Comparison of ENCODE assay signal across 1 cellular context in the genomic region with DNA sequence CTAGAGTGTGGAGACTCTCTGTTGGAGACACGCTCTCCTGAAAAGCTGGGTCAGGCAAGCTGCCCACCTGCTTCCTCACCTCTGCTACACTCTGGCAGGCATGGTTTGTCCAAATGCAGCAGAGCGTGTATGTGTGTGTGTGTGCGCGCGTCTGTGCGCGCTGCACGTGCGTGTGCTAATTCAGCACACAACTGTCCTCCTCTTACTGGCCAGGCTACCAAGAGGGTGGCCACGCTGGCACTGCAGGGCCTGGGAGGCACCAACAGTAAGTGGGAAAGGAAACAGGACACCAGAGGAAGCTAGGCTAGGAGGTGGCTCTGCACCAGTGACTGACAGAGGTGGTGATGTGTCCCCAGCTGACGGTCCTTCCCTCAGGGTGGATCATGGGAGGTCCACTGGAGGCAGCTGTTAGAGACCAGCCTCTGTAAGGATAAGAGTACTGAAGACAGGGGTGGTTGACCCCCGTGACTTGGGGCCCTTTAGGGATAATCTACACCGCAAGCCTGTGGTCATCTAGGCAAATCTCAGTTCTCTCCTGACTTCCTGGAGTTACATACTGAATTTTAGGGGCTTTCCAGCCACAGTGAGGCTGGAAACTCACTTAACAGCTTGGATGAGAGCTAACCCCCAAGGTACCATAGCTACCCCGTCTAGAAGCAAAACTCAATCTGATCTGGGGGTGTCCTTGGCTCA.
TF ChIP-seq lines count a peak whose summit lies in the region.

No MANE protein-coding gene starts in this region.

TF ChIP-seq in GM12878, 131 proteins besides CTCF, POLR2A, EP300 and RAD21 (continues in another document):
- TF ChIP-seq, protein P1, sequence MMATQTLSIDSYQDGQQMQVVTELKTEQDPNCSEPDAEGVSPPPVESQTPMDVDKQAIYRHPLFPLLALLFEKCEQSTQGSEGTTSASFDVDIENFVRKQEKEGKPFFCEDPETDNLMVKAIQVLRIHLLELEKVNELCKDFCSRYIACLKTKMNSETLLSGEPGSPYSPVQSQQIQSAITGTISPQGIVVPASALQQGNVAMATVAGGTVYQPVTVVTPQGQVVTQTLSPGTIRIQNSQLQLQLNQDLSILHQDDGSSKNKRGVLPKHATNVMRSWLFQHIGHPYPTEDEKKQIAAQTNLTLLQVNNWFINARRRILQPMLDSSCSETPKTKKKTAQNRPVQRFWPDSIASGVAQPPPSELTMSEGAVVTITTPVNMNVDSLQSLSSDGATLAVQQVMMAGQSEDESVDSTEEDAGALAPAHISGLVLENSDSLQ (IDR thresholded peaks at IDR 0.05): peak; percentile 83
- TF ChIP-seq POU2F2 (IDR thresholded peaks at IDR 0.05; ENCODE audit: borderline replicate concordance, low read depth, low read length): peak; percentile 83; the same call in 1 of the 3 replicates
- TF ChIP-seq RCOR1 (conservative IDR thresholded peaks at IDR 0.05; ENCODE audit: low read depth, low read length): no peak
- 0 out of 2 replicates have a peak, but pooled peaks have one; percentile 15 for TF ChIP-seq YY1 (IDR thresholded peaks at IDR 0.05; ENCODE audit: low read depth, low read length)
- peak; percentile 52; the same call in 1 of the 2 replicates for TF ChIP-seq IRF4 (IDR thresholded peaks at IDR 0.05; ENCODE audit: low read depth, low read length)
- peak; percentile 98 for TF ChIP-seq RUNX3 (IDR thresholded peaks at IDR 0.05; ENCODE audit: low read length)
- TF ChIP-seq FOXK2 (IDR thresholded peaks at IDR 0.05): no peak
- TF ChIP-seq, protein P2, sequence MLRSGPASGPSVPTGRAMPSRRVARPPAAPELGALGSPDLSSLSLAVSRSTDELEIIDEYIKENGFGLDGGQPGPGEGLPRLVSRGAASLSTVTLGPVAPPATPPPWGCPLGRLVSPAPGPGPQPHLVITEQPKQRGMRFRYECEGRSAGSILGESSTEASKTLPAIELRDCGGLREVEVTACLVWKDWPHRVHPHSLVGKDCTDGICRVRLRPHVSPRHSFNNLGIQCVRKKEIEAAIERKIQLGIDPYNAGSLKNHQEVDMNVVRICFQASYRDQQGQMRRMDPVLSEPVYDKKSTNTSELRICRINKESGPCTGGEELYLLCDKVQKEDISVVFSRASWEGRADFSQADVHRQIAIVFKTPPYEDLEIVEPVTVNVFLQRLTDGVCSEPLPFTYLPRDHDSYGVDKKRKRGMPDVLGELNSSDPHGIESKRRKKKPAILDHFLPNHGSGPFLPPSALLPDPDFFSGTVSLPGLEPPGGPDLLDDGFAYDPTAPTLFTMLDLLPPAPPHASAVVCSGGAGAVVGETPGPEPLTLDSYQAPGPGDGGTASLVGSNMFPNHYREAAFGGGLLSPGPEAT (IDR thresholded peaks at IDR 0.05; ENCODE audit: low read depth): peak; percentile 83
- peak; percentile 67 for TF ChIP-seq GATAD2B (conservative IDR thresholded peaks at IDR 0.05; ENCODE audit: low read depth)
- no peak for TF ChIP-seq CHD1 (IDR thresholded peaks at IDR 0.05; ENCODE audit: low read depth, low read length)
- 0 out of 2 replicates have a peak, but pooled peaks have one; percentile 44 for TF ChIP-seq MTA2 (IDR thresholded peaks at IDR 0.05; ENCODE audit: low read depth)
- TF ChIP-seq CEBPB (IDR thresholded peaks at IDR 0.05; ENCODE audit: borderline replicate concordance in 1 of 2, low read depth in 2 of 2, low read length in 2 of 2): no peak
- TF ChIP-seq LARP7 (IDR thresholded peaks at IDR 0.05): peak; percentile 63; the same call in 1 of the 2 replicates
- TF ChIP-seq ZNF24 (IDR thresholded peaks at IDR 0.05): no peak
- peak; percentile 34; the same call in 1 of the 2 replicates for TF ChIP-seq NBN (IDR thresholded peaks at IDR 0.05)
- no peak for TF ChIP-seq PAX8 (IDR thresholded peaks at IDR 0.05)
- TF ChIP-seq FOXM1 (IDR thresholded peaks at IDR 0.05; ENCODE audit: low read depth, low read length): peak; percentile 63
- no peak for TF ChIP-seq MXI1 (IDR thresholded peaks at IDR 0.05; ENCODE audit: low read depth, low read length)
- 0 out of 2 replicates have a peak, but pooled peaks have one; percentile 23 for TF ChIP-seq HDAC2 (IDR thresholded peaks at IDR 0.05)
- TF ChIP-seq, protein P3, sequence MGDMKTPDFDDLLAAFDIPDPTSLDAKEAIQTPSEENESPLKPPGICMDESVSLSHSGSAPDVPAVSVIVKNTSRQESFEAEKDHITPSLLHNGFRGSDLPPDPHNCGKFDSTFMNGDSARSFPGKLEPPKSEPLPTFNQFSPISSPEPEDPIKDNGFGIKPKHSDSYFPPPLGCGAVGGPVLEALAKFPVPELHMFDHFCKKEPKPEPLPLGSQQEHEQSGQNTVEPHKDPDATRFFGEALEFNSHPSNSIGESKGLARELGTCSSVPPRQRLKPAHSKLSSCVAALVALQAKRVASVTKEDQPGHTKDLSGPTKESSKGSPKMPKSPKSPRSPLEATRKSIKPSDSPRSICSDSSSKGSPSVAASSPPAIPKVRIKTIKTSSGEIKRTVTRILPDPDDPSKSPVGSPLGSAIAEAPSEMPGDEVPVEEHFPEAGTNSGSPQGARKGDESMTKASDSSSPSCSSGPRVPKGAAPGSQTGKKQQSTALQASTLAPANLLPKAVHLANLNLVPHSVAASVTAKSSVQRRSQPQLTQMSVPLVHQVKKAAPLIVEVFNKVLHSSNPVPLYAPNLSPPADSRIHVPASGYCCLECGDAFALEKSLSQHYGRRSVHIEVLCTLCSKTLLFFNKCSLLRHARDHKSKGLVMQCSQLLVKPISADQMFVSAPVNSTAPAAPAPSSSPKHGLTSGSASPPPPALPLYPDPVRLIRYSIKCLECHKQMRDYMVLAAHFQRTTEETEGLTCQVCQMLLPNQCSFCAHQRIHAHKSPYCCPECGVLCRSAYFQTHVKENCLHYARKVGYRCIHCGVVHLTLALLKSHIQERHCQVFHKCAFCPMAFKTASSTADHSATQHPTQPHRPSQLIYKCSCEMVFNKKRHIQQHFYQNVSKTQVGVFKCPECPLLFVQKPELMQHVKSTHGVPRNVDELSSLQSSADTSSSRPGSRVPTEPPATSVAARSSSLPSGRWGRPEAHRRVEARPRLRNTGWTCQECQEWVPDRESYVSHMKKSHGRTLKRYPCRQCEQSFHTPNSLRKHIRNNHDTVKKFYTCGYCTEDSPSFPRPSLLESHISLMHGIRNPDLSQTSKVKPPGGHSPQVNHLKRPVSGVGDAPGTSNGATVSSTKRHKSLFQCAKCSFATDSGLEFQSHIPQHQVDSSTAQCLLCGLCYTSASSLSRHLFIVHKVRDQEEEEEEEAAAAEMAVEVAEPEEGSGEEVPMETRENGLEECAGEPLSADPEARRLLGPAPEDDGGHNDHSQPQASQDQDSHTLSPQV (IDR thresholded peaks at IDR 0.05): no peak
- no peak; the same call in 1 of the 2 replicates for TF ChIP-seq CREB1 (IDR thresholded peaks at IDR 0.05; ENCODE audit: low read depth)
- TF ChIP-seq BHLHE40 (IDR thresholded peaks at IDR 0.05; ENCODE audit: borderline replicate concordance in 1 of 2, low read depth in 2 of 2, low read length in 1 of 2): peak; percentile 97 to 99
- TF ChIP-seq, protein P4, sequence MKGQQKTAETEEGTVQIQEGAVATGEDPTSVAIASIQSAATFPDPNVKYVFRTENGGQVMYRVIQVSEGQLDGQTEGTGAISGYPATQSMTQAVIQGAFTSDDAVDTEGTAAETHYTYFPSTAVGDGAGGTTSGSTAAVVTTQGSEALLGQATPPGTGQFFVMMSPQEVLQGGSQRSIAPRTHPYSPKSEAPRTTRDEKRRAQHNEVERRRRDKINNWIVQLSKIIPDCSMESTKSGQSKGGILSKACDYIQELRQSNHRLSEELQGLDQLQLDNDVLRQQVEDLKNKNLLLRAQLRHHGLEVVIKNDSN (IDR thresholded peaks at IDR 0.05; ENCODE audit: borderline replicate concordance, extremely low read length, insufficient read depth, low read depth, low read length): no peak
- TF ChIP-seq DPF2 (IDR thresholded peaks at IDR 0.05): peak; percentile 88
- TF ChIP-seq, protein P5, sequence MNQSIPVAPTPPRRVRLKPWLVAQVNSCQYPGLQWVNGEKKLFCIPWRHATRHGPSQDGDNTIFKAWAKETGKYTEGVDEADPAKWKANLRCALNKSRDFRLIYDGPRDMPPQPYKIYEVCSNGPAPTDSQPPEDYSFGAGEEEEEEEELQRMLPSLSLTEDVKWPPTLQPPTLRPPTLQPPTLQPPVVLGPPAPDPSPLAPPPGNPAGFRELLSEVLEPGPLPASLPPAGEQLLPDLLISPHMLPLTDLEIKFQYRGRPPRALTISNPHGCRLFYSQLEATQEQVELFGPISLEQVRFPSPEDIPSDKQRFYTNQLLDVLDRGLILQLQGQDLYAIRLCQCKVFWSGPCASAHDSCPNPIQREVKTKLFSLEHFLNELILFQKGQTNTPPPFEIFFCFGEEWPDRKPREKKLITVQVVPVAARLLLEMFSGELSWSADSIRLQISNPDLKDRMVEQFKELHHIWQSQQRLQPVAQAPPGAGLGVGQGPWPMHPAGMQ (IDR thresholded peaks at IDR 0.05; ENCODE audit: borderline replicate concordance): no peak
- TF ChIP-seq IKZF2 (IDR thresholded peaks at IDR 0.05): peak; percentile 78 to 81
- TF ChIP-seq, protein P6, sequence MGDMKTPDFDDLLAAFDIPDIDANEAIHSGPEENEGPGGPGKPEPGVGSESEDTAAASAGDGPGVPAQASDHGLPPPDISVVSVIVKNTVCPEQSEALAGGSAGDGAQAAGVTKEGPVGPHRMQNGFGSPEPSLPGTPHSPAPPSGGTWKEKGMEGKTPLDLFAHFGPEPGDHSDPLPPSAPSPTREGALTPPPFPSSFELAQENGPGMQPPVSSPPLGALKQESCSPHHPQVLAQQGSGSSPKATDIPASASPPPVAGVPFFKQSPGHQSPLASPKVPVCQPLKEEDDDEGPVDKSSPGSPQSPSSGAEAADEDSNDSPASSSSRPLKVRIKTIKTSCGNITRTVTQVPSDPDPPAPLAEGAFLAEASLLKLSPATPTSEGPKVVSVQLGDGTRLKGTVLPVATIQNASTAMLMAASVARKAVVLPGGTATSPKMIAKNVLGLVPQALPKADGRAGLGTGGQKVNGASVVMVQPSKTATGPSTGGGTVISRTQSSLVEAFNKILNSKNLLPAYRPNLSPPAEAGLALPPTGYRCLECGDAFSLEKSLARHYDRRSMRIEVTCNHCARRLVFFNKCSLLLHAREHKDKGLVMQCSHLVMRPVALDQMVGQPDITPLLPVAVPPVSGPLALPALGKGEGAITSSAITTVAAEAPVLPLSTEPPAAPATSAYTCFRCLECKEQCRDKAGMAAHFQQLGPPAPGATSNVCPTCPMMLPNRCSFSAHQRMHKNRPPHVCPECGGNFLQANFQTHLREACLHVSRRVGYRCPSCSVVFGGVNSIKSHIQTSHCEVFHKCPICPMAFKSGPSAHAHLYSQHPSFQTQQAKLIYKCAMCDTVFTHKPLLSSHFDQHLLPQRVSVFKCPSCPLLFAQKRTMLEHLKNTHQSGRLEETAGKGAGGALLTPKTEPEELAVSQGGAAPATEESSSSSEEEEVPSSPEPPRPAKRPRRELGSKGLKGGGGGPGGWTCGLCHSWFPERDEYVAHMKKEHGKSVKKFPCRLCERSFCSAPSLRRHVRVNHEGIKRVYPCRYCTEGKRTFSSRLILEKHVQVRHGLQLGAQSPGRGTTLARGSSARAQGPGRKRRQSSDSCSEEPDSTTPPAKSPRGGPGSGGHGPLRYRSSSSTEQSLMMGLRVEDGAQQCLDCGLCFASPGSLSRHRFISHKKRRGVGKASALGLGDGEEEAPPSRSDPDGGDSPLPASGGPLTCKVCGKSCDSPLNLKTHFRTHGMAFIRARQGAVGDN (IDR thresholded peaks at IDR 0.05): peak; percentile 75
- peak; percentile 82; the same call in 1 of the 2 replicates for TF ChIP-seq SMARCA5 (IDR thresholded peaks at IDR 0.05)
- TF ChIP-seq, protein P7, sequence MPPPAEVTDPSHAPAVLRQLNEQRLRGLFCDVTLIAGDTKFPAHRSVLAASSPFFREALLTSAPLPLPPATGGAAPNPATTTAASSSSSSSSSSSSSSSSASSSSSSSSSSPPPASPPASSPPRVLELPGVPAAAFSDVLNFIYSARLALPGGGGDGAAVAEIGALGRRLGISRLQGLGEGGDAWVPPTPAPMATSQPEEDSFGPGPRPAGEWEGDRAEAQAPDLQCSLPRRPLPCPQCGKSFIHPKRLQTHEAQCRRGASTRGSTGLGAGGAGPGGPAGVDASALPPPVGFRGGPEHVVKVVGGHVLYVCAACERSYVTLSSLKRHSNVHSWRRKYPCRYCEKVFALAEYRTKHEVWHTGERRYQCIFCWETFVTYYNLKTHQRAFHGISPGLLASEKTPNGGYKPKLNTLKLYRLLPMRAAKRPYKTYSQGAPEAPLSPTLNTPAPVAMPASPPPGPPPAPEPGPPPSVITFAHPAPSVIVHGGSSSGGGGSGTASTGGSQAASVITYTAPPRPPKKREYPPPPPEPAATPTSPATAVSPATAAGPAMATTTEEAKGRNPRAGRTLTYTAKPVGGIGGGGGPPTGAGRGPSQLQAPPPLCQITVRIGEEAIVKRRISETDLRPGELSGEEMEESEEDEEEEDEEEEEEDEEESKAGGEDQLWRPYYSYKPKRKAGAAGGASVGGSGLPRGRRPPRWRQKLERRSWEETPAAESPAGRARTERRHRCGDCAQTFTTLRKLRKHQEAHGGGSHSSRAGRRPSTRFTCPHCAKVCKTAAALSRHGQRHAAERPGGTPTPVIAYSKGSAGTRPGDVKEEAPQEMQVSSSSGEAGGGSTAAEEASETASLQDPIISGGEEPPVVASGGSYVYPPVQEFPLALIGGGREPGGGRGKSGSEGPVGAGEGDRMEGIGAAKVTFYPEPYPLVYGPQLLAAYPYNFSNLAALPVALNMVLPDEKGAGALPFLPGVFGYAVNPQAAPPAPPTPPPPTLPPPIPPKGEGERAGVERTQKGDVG (CRISPR knock-in tag; IDR thresholded peaks at IDR 0.05): no peak; the same call in 1 of the 2 replicates
- peak; percentile 94 for TF ChIP-seq NR2F1 (conservative IDR thresholded peaks at IDR 0.05)
- no peak for TF ChIP-seq SUZ12 (IDR thresholded peaks at IDR 0.05; ENCODE audit: unreplicated experiment)
- peak; percentile 96 for TF ChIP-seq PAX5 (IDR thresholded peaks at IDR 0.05; ENCODE audit: borderline replicate concordance, low read depth, low read length)
- TF ChIP-seq EED (IDR thresholded peaks at IDR 0.05; ENCODE audit: low read depth): peak; percentile 91
- TF ChIP-seq NFIC (IDR thresholded peaks at IDR 0.05; ENCODE audit: low read depth, low read length): peak; percentile 76
- TF ChIP-seq, protein P8, sequence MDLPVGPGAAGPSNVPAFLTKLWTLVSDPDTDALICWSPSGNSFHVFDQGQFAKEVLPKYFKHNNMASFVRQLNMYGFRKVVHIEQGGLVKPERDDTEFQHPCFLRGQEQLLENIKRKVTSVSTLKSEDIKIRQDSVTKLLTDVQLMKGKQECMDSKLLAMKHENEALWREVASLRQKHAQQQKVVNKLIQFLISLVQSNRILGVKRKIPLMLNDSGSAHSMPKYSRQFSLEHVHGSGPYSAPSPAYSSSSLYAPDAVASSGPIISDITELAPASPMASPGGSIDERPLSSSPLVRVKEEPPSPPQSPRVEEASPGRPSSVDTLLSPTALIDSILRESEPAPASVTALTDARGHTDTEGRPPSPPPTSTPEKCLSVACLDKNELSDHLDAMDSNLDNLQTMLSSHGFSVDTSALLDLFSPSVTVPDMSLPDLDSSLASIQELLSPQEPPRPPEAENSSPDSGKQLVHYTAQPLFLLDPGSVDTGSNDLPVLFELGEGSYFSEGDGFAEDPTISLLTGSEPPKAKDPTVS (IDR thresholded peaks at IDR 0.05; ENCODE audit: low read depth, low read length): no peak
- no peak for TF ChIP-seq STAT3 (IDR thresholded peaks at IDR 0.05; ENCODE audit: low read depth, low read length)
